In the genomic region with DNA sequence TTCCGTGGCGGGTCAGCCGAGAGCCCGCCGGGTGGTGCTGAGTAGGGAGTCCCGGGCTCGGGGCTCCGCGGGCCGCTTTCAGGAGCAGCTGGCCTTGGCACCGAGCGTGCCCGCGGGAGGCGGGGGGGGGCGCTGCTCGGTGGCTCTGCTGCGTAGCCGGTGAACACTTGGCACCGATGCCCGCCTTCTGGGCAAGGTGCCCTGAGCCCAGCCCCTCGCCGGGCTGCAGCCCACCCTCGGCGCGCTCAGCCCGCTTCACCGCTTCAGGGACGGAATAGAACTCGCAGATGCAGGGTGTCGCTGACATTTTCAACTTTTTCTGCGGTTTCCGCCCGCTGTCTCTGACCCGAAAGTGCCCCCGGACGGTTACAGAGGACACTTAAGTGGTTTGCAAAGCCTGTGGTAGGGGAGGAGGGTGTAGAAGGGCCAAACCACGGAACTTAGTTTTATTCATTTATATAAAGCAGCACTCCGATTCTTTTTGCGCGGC, we compare ENCODE assay signal across 8 cellular contexts. TPM values are rescaled to one million over a fixed set of nuclear protein-coding genes. Genes with fewer than 3 reads are reported as not detected.
DNase-seq lines count a peak whose midpoint lies in the region; ATAC-seq, FAIRE-seq and TF ChIP-seq lines count a peak whose summit lies in the region.

No MANE protein-coding gene starts in this region.

- no peak for TF ChIP-seq POLR2A in stomach (IDR thresholded peaks at IDR 0.05)

- no peak for TF ChIP-seq EP300 in stomach (IDR thresholded peaks at IDR 0.05)

- 0 to 1% (median 0%) methylated on average over 22 to 41 of the region's 41 CpGs for WGBS in stomach, 5 donors

- no peak for FAIRE-seq in urothelium cell line (lab: Jason Lieb, UNC)

- peak; percentile 49 for ATAC-seq in GM19438 (IDR thresholded peaks at IDR 0.05; ENCODE audit: low read depth, unreplicated experiment)
- peak; percentile 45 for ATAC-seq in HG03469 (IDR thresholded peaks at IDR 0.05; ENCODE audit: unreplicated experiment)

- intact Hi-C loops in stomach (cut with DNase I; ENCODE audit: low total_unique reads): no loop called here

- H3K27me3 Mint-ChIP-seq in mesothelial cell of epicardium (ENCODE audit: low read depth): peaks cover 92% of the 10 kb centered on the region

- peak overlapping the region; percentile 54 to 71 (median 61) for H3K4me3 ChIP-seq in stomach

- no peaks in the 10 kb centered on the region for H3K36me3 Mint-ChIP-seq in mesothelial cell of epicardium

- no peak overlapping the region for H3K27ac Mint-ChIP-seq in mesothelial cell of epicardium

- peak overlapping the region; percentile 31 for H3K27ac ChIP-seq in VCaP
- H3K27ac ChIP-seq in stomach: peak overlapping the region in 4 of 5 donors; percentile 13 to 69 (median 66)

- H3K4me3 Mint-ChIP-seq in mesothelial cell of epicardium: peak overlapping the region; percentile 67

- peaks cover 0 to 13% (median 7%) of the 10 kb centered on the region in 3 donors for H3K27me3 ChIP-seq in stomach

- no peaks in the 10 kb centered on the region for H3K9me3 Mint-ChIP-seq in mesothelial cell of epicardium

- peaks cover 11% of the 10 kb centered on the region for H3K4me1 Mint-ChIP-seq in mesothelial cell of epicardium

- H3K4me1 ChIP-seq in stomach: peaks cover 17 to 22% (median 20%) of the 10 kb centered on the region in 4 donors

- DNase-seq in CMK (ENCODE audit: low read depth) (peak; percentile 55), ecto neural progenitor cell (ENCODE audit: low spot score) (peak; percentile 61), mesothelial cell of epicardium (ENCODE audit: low spot score in 2 of 2, unreplicated experiment in 2 of 2) (no peak), stomach (no peak), urothelium cell line (ENCODE audit: low spot score) (no peak)

- no peaks in the 10 kb centered on the region for H3K36me3 ChIP-seq in stomach

- H3K9me3 ChIP-seq in stomach: no peaks in the 10 kb centered on the region

- TF ChIP-seq CTCF in VCaP (conservative IDR thresholded peaks at IDR 0.05): no peak
- no peak for TF ChIP-seq CTCF in mesothelial cell of epicardium (IDR thresholded peaks at IDR 0.05; ENCODE audit: unreplicated experiment)
- TF ChIP-seq CTCF in stomach (IDR thresholded peaks at IDR 0.05): no peak

RNA-seq across cellular contexts. Expression of a gene that starts 0.7 kb away (rescaled TPM):
- total RNA-seq in mesothelial cell of epicardium (0.20 to 0.22 TPM in 2 of 3 replicates, not detected in the other), stomach (10 to 100 TPM in 1 of 5 donors, 1 to 10 TPM in 4; 1.4 to 44.9 (median 4.0) TPM)
- 1 to 10 TPM in 1 of 3 donors, under 1 TPM in 2; 0.62 to 1.5 (median 0.83) TPM for polyA plus RNA-seq in stomach

Comparison
In these comparisons a context has a peak if more than half of its experiments do, and no peak if none do; other contexts are left out.
1. DNase-seq: peak in CMK (single experiment) and ecto neural progenitor cell (single experiment); none in mesothelial cell of epicardium (0 of 2), stomach (single experiment) and urothelium cell line (single experiment).